In the genomic region with DNA sequence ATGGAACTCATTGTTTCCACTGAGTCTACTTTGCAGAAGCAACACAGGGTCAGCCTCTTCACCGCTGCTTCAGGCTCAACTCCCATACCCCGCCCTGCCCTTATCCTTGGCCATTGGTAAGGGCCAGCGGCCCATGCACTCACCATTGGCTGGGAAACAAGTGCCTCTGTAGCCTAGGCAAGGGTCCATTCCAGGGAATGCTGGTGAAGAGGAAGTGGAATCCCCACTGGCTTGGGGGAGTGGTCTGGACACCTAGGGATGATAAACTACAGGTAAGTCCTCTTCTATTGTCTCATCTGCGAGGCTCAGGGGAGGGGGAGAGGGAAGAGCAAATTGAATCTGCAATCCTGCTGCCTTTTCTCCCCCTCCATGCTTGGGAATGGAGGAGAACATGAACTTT, we compare ENCODE assay signal across 1 cellular context.
TF ChIP-seq lines count a peak whose summit lies in the region.

No MANE protein-coding gene starts in this region.

TF ChIP-seq in GM23338, 12 proteins besides CTCF, POLR2A, EP300 and RAD21 (continued from another document):
- TF ChIP-seq, protein P1, sequence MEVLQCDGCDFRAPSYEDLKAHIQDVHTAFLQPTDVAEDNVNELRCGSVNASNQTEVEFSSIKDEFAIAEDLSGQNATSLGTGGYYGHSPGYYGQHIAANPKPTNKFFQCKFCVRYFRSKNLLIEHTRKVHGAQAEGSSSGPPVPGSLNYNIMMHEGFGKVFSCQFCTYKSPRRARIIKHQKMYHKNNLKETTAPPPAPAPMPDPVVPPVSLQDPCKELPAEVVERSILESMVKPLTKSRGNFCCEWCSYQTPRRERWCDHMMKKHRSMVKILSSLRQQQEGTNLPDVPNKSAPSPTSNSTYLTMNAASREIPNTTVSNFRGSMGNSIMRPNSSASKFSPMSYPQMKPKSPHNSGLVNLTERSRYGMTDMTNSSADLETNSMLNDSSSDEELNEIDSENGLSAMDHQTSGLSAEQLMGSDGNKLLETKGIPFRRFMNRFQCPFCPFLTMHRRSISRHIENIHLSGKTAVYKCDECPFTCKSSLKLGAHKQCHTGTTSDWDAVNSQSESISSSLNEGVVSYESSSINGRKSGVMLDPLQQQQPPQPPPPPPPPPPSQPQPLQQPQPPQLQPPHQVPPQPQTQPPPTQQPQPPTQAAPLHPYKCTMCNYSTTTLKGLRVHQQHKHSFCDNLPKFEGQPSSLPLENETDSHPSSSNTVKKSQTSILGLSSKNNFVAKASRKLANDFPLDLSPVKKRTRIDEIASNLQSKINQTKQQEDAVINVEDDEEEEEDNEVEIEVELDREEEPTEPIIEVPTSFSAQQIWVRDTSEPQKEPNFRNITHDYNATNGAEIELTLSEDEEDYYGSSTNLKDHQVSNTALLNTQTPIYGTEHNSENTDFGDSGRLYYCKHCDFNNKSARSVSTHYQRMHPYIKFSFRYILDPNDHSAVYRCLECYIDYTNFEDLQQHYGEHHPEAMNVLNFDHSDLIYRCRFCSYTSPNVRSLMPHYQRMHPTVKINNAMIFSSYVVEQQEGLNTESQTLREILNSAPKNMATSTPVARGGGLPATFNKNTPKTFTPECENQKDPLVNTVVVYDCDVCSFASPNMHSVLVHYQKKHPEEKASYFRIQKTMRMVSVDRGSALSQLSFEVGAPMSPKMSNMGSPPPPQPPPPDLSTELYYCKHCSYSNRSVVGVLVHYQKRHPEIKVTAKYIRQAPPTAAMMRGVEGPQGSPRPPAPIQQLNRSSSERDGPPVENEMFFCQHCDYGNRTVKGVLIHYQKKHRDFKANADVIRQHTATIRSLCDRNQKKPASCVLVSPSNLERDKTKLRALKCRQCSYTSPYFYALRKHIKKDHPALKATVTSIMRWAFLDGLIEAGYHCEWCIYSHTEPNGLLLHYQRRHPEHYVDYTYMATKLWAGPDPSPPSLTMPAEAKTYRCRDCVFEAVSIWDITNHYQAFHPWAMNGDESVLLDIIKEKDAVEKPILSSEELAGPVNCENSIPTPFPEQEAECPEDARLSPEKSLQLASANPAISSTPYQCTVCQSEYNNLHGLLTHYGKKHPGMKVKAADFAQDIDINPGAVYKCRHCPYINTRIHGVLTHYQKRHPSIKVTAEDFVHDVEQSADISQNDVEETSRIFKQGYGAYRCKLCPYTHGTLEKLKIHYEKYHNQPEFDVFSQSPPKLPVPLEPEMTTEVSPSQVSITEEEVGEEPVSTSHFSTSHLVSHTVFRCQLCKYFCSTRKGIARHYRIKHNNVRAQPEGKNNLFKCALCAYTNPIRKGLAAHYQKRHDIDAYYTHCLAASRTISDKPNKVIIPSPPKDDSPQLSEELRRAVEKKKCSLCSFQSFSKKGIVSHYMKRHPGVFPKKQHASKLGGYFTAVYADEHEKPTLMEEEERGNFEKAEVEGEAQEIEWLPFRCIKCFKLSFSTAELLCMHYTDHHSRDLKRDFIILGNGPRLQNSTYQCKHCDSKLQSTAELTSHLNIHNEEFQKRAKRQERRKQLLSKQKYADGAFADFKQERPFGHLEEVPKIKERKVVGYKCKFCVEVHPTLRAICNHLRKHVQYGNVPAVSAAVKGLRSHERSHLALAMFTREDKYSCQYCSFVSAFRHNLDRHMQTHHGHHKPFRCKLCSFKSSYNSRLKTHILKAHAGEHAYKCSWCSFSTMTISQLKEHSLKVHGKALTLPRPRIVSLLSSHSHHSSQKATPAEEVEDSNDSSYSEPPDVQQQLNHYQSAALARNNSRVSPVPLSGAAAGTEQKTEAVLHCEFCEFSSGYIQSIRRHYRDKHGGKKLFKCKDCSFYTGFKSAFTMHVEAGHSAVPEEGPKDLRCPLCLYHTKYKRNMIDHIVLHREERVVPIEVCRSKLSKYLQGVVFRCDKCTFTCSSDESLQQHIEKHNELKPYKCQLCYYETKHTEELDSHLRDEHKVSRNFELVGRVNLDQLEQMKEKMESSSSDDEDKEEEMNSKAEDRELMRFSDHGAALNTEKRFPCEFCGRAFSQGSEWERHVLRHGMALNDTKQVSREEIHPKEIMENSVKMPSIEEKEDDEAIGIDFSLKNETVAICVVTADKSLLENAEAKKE (CRISPR knock-in tag; IDR thresholded peaks at IDR 0.05), result no peak
